8 cellular contexts compared by ENCODE assay signal in the genomic region with DNA sequence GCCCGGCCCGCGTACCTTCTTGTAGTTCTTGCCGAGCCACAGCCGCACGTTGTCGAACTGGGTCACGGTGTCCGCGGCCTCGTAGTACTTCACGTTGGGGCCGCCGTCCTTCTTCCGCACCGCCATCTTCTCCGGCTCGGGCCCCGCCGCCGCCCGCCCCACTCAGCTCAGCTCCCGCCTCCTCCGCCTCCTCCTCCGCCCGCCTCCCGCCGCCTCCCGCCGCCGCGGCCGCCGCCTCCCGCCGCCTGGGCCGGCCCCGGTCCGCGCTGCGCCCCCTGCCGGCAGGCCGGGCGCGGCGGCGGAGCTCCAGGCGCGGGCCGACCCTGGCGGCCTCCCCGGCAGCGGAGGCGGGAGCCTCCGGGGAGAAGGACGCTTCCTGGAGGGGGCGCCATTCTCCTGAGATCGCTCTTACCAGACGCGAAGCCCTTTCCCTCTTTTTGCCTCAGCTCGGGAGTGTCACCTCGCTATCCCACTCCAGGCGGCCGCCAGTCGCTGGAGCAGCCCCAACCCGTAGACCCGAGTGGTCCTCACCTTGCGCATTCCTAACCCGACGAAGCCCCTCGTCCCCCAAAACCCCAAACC. TPM values are rescaled to one million over a fixed set of nuclear protein-coding genes. Genes with fewer than 3 reads are reported as not detected.
DNase-seq lines count a peak whose midpoint lies in the region; ATAC-seq and TF ChIP-seq lines count a peak whose summit lies in the region.

A gene (minus strand): TSS at position 148 of the 582 bp plus-strand sequence. CDS start 22 bp downstream, at position 126.

- H3K27ac Mint-ChIP-seq in T-cell (peak within 1 kb of the TSS; percentile 95 to 97), type B pancreatic cell (peak within 1 kb of the TSS; percentile 99)

- H3K9me3 ChIP-seq in heart right ventricle: no peaks in the 10 kb centered on the region

- peak; percentile 67 for DNase-seq in NCI-H1105 treated with DMSO at 0.1 percent for 48 hours (lab: John Stamatoyannopoulos, UW)
- DNase-seq in T-cell: peak; percentile 63 to 87 (median 76)
- peak; percentile 87 to 88 for DNase-seq in heart right ventricle
- peak; percentile 58 to 96 (median 78) for DNase-seq in posterior cingulate gyrus
- DNase-seq in type B pancreatic cell (ENCODE audit: extremely low spot score, unreplicated experiment): peak; percentile 95

- H3K27ac ChIP-seq in adipose tissue (ENCODE audit: low read depth, low read length) (peak within 1 kb of the TSS; percentile 68), heart right ventricle (peak within 1 kb of the TSS; percentile 78 to 95 (median 92))

- CTCF ChIA-PET in T-cell (lab: Charles Lee): interaction anchor here (0.6 to 3.3 kb wide), 44 partner anchors 9 to 1025 kb away, joined by 3 to 54 read pairs (median 4); a partner anchor contains a TSS

- TF ChIP-seq CTCF in heart right ventricle (IDR thresholded peaks at IDR 0.05) (peak; percentile 63 to 81 (median 74)), type B pancreatic cell (conservative IDR thresholded peaks at IDR 0.05) (peak; percentile 80)

- peaks cover 41 to 53% (median 46%) of the 10 kb centered on the region in 3 donors for H3K4me1 Mint-ChIP-seq in T-cell
- H3K4me1 Mint-ChIP-seq in type B pancreatic cell (ENCODE audit: unreplicated experiment): peaks cover 26% of the 10 kb centered on the region

- ATAC-seq in HG02571 (IDR thresholded peaks at IDR 0.05; ENCODE audit: unreplicated experiment): peak; percentile 74
- peak; percentile 85 to 91 (median 87) for ATAC-seq in T-cell (replicated peaks in 1 of 4)
- peak; percentile 84 to 94 (median 92) for ATAC-seq in heart right ventricle

- POLR2A ChIA-PET in T-cell (lab: Charles Lee): interaction anchor here (0.6 to 1.6 kb wide), 6 partner anchors 27 to 71 kb away, joined by 3 to 12 read pairs (median 4); a partner anchor contains a TSS

- H3K4me3 Mint-ChIP-seq in T-cell: peak within 1 kb of the TSS; percentile 93 to 98 (median 96)
- H3K4me3 Mint-ChIP-seq in type B pancreatic cell: peak within 1 kb of the TSS; percentile 99

- intact Hi-C loops in heart right ventricle (cut with DNase I) (loop anchor here (1.0 to 10.0 kb wide), 12 partner anchors 29 to 145 kb away; a partner anchor contains a TSS), posterior cingulate gyrus (cut with DNase I) (loop anchor here (2.0 kb wide), 2 partner anchors 35 to 71 kb away; a partner anchor contains a TSS)

- peak within 1 kb of the TSS; percentile 93 for H3K4me3 ChIP-seq in GM08714 (ENCODE audit: low read length)
- H3K4me3 ChIP-seq in heart right ventricle: peak within 1 kb of the TSS; percentile 61 to 92 (median 86)

- H3K27me3 ChIP-seq in heart right ventricle: no peaks in the 10 kb centered on the region

- peaks cover 6 to 39% (median 27%) of the 10 kb centered on the region in 9 donors for H3K4me1 ChIP-seq in heart right ventricle

- no peaks in the 10 kb centered on the region for H3K27me3 Mint-ChIP-seq in T-cell
- H3K27me3 Mint-ChIP-seq in type B pancreatic cell: peaks cover 7% of the 10 kb centered on the region

- peaks cover 0 to 29% (median 16%) of the 10 kb centered on the region in 9 donors for H3K36me3 ChIP-seq in heart right ventricle

- 0 to 1% (median 1%) methylated on average over 39 to 71 of the region's 71 CpGs for WGBS in adipose tissue, 3 donors
- 0 to 1% methylated on average over 35 to 71 of the region's 71 CpGs for WGBS in heart right ventricle, 2 donors

- no peaks in the 10 kb centered on the region for H3K9me3 Mint-ChIP-seq in T-cell
- H3K9me3 Mint-ChIP-seq in type B pancreatic cell: no peaks in the 10 kb centered on the region

- peaks cover 13% of the 10 kb centered on the region for H3K36me3 Mint-ChIP-seq in T-cell
- H3K36me3 Mint-ChIP-seq in type B pancreatic cell: peaks cover 20% of the 10 kb centered on the region

RNA-seq across cellular contexts. Expression of the gene that starts here (rescaled TPM):
- total RNA-seq in T-cell (100 to 1,000 TPM; 135 to 160 (median 159) TPM), heart right ventricle (10 to 100 TPM; 56.2 to 81.9 (median 62.8) TPM), type B pancreatic cell (ENCODE audit: low replicate concordance) (92.8 and 147 TPM in 2 replicates)
- polyA plus RNA-seq in adipose tissue (10 to 100 TPM; 21.4 to 53.8 (median 48.7) TPM), heart right ventricle (10 to 100 TPM; 16.2 to 28.8 TPM)

Comparison
In these comparisons a context has a peak if more than half of its experiments do, and no peak if none do; other contexts are left out.
1. Peak in every context shown above with its lines: DNase-seq, ATAC-seq, H3K4me3 ChIP-seq and H3K27ac ChIP-seq.